Comparison of ENCODE assay signal across 21 cellular contexts in the genomic region with DNA sequence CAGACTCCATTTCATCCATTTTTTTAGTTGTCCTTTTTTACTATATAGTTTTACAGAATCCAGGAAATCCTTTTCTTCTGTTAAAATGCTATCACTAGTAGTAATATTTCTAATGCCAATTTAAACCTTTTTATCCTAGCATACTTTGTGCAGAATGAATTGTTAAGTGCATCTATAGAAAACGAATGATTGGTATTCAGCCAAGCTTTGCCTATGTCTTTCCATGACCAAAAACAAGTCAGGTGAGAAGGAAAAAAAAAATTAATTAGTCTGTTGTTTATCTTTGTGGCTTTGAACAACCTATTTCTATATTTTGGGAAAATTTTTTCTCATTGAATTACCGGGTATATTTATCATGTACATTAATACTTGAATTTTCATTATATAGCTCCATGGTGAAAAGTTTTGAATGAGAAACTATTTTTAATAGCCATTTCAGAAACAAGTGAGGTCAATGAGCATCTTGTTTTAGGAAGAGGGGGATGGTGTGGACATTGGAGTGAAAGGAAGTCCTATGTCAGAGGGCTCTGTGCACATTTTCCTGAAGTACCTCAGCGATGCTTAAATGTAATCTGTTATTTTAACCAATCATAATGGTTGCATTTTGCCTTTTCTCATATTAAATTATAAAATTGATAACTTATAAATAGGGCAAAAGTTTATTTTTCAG.
"Had no signal": no experiment of that assay in that cellular context is flagged by ENCODE, and none has a peak within 500 bp of the region (broad histone marks: within the 10 kb centered on the region; RNA-seq: fewer than 3 reads in every experiment).

No MANE protein-coding gene starts in this region.

- H3K4me1 ChIP-seq: colonic mucosa, pancreas had no signal

- H3K4me3 ChIP-seq: colonic mucosa, pancreas, thoracic aorta had no signal

- H3K36me3 ChIP-seq: colonic mucosa, neutrophil, pancreas, thoracic aorta, WERI-Rb-1 had no signal

- H3K36me3 Mint-ChIP-seq: brain, natural killer cell had no signal

- H3K27me3 ChIP-seq: colonic mucosa, neutrophil, pancreas had no signal

- H3K4me3 Mint-ChIP-seq: activated naive CD4-positive, alpha-beta T cell treated with anti-CD3 and anti-CD28 coated beads, Interleukin-2, amount 10 ng/mL, durations not matched to agents 7 days and 5 days; activated naive CD8-positive, alpha-beta T cell treated with anti-CD3 and anti-CD28 coated beads, Interleukin-2, amount 50 U/mL, for 24 hours; brain; central memory CD8-positive, alpha-beta T cell; natural killer cell; T-helper 17 cell had no signal

- H3K27ac Mint-ChIP-seq: activated naive CD4-positive, alpha-beta T cell treated with anti-CD3 and anti-CD28 coated beads, Interleukin-2, amount 10 ng/mL, durations not matched to agents 7 days and 5 days; activated naive CD8-positive, alpha-beta T cell treated with anti-CD3 and anti-CD28 coated beads, Interleukin-2, amount 50 U/mL, for 24 hours; natural killer cell; T-helper 17 cell had no signal

- DNase-seq: activated CD4-positive, alpha-beta T cell treated with anti-CD3 and anti-CD28 coated beads for 1 hour; activated CD8-positive, alpha-beta memory T cell treated with anti-CD3 and anti-CD28 coated beads for 24 hours; activated CD8-positive, alpha-beta memory T cell treated with anti-CD3 and anti-CD28 coated beads, Interleukin-2, amount 50 U/mL, for 48 hours; activated effector memory CD4-positive, alpha-beta T cell treated with Interleukin-2 at 50 U/mL for 16 hours; activated naive CD4-positive, alpha-beta T cell treated with anti-CD3 and anti-CD28 coated beads, Interleukin-2, amount 10 ng/mL, durations not matched to agents 7 days and 5 days; activated naive CD8-positive, alpha-beta T cell treated with anti-CD3 and anti-CD28 coated beads, Interleukin-2, amount 50 U/mL, for 24 hours; activated T-cell treated with anti-CD3 and anti-CD28 coated beads, Interleukin-2, amount 50 U/mL, for 48 hours; anterior cingulate cortex; colonic mucosa; hypothalamus; islet precursor cell; natural killer cell; pancreas; stimulated activated CD4-positive, alpha-beta T cell treated with anti-CD3 and anti-CD28 coated beads, Interleukin-15, amount 100 ng/mL, for 24 hours; stimulated activated CD4-positive, alpha-beta T cell treated with anti-CD3 and anti-CD28 coated beads, Interleukin-2, amount 100 ng/mL, for 48 hours; T-helper 17 cell; WERI-Rb-1 had no signal

- ATAC-seq: activated naive CD8-positive, alpha-beta T cell treated with anti-CD3 and anti-CD28 coated beads, Interleukin-2, amount 50 U/mL, for 24 hours; natural killer cell; pancreas; T-helper 17 cell had no signal

- H3K27ac ChIP-seq: colonic mucosa, neutrophil, pancreas, thoracic aorta, WERI-Rb-1 had no signal

- H3K4me1 Mint-ChIP-seq: central memory CD8-positive, alpha-beta T cell; natural killer cell; T-helper 17 cell had no signal

- H3K9me3 ChIP-seq: colonic mucosa, neutrophil, pancreas had no signal

- H3K9me3 Mint-ChIP-seq: activated naive CD8-positive, alpha-beta T cell treated with anti-CD3 and anti-CD28 coated beads, Interleukin-2, amount 50 U/mL, for 24 hours; central memory CD8-positive, alpha-beta T cell; natural killer cell had no signal
